In genomic region chr6:23077797-23078196, GRCh38 we compare ENCODE assay signal across 23 cellular contexts.
"Had no signal": no experiment of that assay in that cellular context is flagged by ENCODE, and none has a peak within 500 bp of the region (broad histone marks: within the 10 kb centered on the region; RNA-seq: fewer than 3 reads in every experiment).

No MANE protein-coding gene starts in this region.

- H3K4me1 ChIP-seq: neural progenitor cell, parathyroid adenoma, psoas muscle, right lobe of liver, sigmoid colon, stomach, thyroid gland, tibial nerve, upper lobe of left lung, vagina had no signal

- H3K9ac ChIP-seq: neural progenitor cell, parathyroid adenoma had no signal

- DNase-seq: occipital lobe; ovary; posterior cingulate gyrus; psoas muscle; right cardiac atrium; right lobe of liver; sigmoid colon; small intestine; stimulated activated CD4-positive, alpha-beta T cell treated with anti-CD3 and anti-CD28 coated beads, Interleukin-15, amount 100 ng/mL, for 24 hours; stimulated activated CD4-positive, alpha-beta T cell treated with anti-CD3 and anti-CD28 coated beads, Interleukin-2, amount 100 ng/mL, for 24 hours; stimulated activated CD4-positive, alpha-beta T cell treated with anti-CD3 and anti-CD28 coated beads, Interleukin-2, amount 100 ng/mL, for 48 hours; stimulated activated CD4-positive, alpha-beta T cell treated with anti-CD3 and anti-CD28 coated beads, Interleukin-4, amount 100 ng/mL, for 24 hours; stimulated activated naive B cell treated with anti-CD40 and anti-IgM and Interleukin-4, amounts not matched to agents 10 μg/mL and 1 μg/mL and 100 μg/mL, for 72 hours; stimulated activated naive CD4-positive, alpha-beta T cell treated with Interleukin-2 at 50 U/mL for 16 hours; stomach; thyroid gland; trophoblast cell; upper lobe of left lung had no signal

- H3K27me3 ChIP-seq: neural progenitor cell, ovary, right lobe of liver, sigmoid colon, stomach, thyroid gland, tibial nerve, upper lobe of left lung, vagina had no signal

- H3K27ac ChIP-seq: neural progenitor cell, ovary, parathyroid adenoma, psoas muscle, right lobe of liver, sigmoid colon, stomach, thoracic aorta, thyroid gland, tibial nerve, upper lobe of left lung, vagina had no signal

- H3K79me2 ChIP-seq: parathyroid adenoma had no signal

- H3K36me3 ChIP-seq: neural progenitor cell, ovary, right lobe of liver, sigmoid colon, stomach, thoracic aorta, thyroid gland, tibial nerve, upper lobe of left lung, vagina had no signal

- H3K4me3 ChIP-seq: neural progenitor cell, ovary, psoas muscle, right lobe of liver, sigmoid colon, stomach, thoracic aorta, thyroid gland, tibial nerve, upper lobe of left lung, vagina had no signal

- H3K4me2 ChIP-seq: neural progenitor cell had no signal
